14 cellular contexts compared by ENCODE assay signal in genomic region chr17:42915288-42915687, GRCh38. TPM values are rescaled to one million over a fixed set of nuclear protein-coding genes. Genes with fewer than 3 reads are reported as not detected.
"Had no signal": no experiment of that assay in that cellular context is flagged by ENCODE, and none has a peak within 500 bp of the region (broad histone marks: within the 10 kb centered on the region; RNA-seq: fewer than 3 reads in every experiment).

No MANE protein-coding gene starts in this region.

RNA-seq across cellular contexts. Expression of gene G6PC1, which starts 14.7 kb away (rescaled TPM):
- total RNA-seq: activated B cell treated with CpG ODN at 0.5 μM for 24 hours; activated CD4-positive, alpha-beta memory T cell treated with anti-CD3 and anti-CD28 coated beads for 36 hours; activated CD4-positive, alpha-beta memory T cell treated with anti-CD3 and anti-CD28 coated beads, Interleukin-2, amount 10 ng/mL, durations not matched to agents 7 days and 5 days; activated CD4-positive, alpha-beta T cell treated with anti-CD3 and anti-CD28 coated beads for 36 hours; activated CD4-positive, alpha-beta T cell treated with anti-CD3 and anti-CD28 coated beads, Interleukin-2, amount 10 ng/mL, durations not matched to agents 24 days and 14 days; activated CD4-positive, alpha-beta T cell treated with anti-CD3 and anti-CD28 coated beads, Interleukin-2, amount 10 ng/mL, durations not matched to agents 7 days and 5 days; activated CD8-positive, alpha-beta memory T cell treated with anti-CD3 and anti-CD28 coated beads for 36 hours; activated CD8-positive, alpha-beta memory T cell treated with anti-CD3 and anti-CD28 coated beads, Interleukin-2, amount 10 ng/mL, durations not matched to agents 7 days and 5 days; activated CD8-positive, alpha-beta T cell treated with anti-CD3 and anti-CD28 coated beads for 36 hours; activated CD8-positive, alpha-beta T cell treated with anti-CD3 and anti-CD28 coated beads, Interleukin-2, amount 10 ng/mL, durations not matched to agents 7 days and 5 days; T-helper 1 cell treated with Interleukin-12 subunit alpha and Interleukin-12 subunit beta and Interleukin-4 antibody, amounts not matched to agents 30 ng/mL and 1 ng/mL, for 36 hours; T-helper 17 cell; T-helper 2 cell treated with Interferon-gamma antibody and Interleukin-4, amounts not matched to agents 100 ng/mL and 5 ng/mL, for 36 hours; WTC11 had no signal
